24 cellular contexts compared by ENCODE assay signal in the genomic region with DNA sequence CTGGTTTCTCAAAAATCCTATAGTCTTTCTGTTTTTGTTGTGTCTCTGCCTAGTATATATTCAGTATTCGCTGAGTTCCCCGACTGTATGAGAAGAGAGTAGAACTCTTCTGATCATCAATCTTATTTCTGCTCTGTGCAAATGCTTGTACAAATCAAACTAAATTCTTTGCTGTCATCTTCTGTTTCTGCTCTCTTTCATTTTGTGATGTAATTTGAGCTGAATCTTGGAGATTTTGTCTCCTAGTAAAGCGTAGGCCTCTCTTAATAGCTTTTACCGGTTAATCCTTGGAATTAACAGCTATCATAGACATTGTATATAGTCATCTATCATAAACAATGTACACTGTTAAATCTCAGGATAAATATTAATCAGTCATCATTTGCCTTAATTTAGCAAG.
"Had no signal": no experiment of that assay in that cellular context is flagged by ENCODE, and none has a peak within 500 bp of the region (broad histone marks: within the 10 kb centered on the region; RNA-seq: fewer than 3 reads in every experiment).

No MANE protein-coding gene starts in this region.

- H3K79me2 ChIP-seq: hepatocyte had no signal

- H3K27me3 Mint-ChIP-seq: dendritic cell treated with granulocyte-macrophage colony-stimulating factor and Interleukin-4, amounts not matched to agents 40 ng/mL and 50 ng/mL, for 4 days; stimulated activated naive B cell treated with anti-CD40 and anti-IgM and Interleukin-4, amounts not matched to agents 10 μg/mL and 1 μg/mL and 100 μg/mL, for 72 hours; stimulated activated naive CD8-positive, alpha-beta T cell treated with anti-CD3 and anti-CD28 coated beads, Interleukin-15, Interleukin-2, amounts not matched to agents 100 ng/mL and 50 ng/mL, for 24 hours had no signal

- H2AFZ ChIP-seq: hepatocyte had no signal

- H3K4me1 Mint-ChIP-seq: natural killer cell had no signal

- H3K27me3 ChIP-seq: colonic mucosa, esophagus muscularis mucosa, foreskin keratinocyte, gastroesophageal sphincter, heart left ventricle, hepatocyte, ovary, right lobe of liver, tibial nerve, upper lobe of left lung had no signal

- H3K9me3 Mint-ChIP-seq: dendritic cell treated with granulocyte-macrophage colony-stimulating factor and Interleukin-4, amounts not matched to agents 40 ng/mL and 50 ng/mL, for 4 days; natural killer cell; stimulated activated naive B cell treated with anti-CD40 and anti-IgM and Interleukin-4, amounts not matched to agents 10 μg/mL and 1 μg/mL and 100 μg/mL, for 72 hours; stimulated activated naive CD8-positive, alpha-beta T cell treated with anti-CD3 and anti-CD28 coated beads, Interleukin-15, Interleukin-2, amounts not matched to agents 100 ng/mL and 50 ng/mL, for 24 hours had no signal

- H3K4me3 ChIP-seq: colonic mucosa, esophagus muscularis mucosa, gastroesophageal sphincter, heart left ventricle, hepatocyte, lung, ovary, right lobe of liver, thoracic aorta, tibial nerve, upper lobe of left lung had no signal

- H3K27ac ChIP-seq: colonic mucosa, foreskin keratinocyte, gastroesophageal sphincter, heart left ventricle, hepatocyte, ovary, right lobe of liver, thoracic aorta, tibial nerve, upper lobe of left lung had no signal

- DNase-seq: colonic mucosa; effector memory CD4-positive, alpha-beta T cell; foreskin keratinocyte; heart left ventricle; kidney; mesendoderm; natural killer cell; occipital lobe; ovary; right lobe of liver; small intestine; stimulated activated CD4-positive, alpha-beta T cell treated with anti-CD3 and anti-CD28 coated beads, Interleukin-15, amount 100 ng/mL, for 24 hours; stimulated activated CD4-positive, alpha-beta T cell treated with anti-CD3 and anti-CD28 coated beads, Interleukin-2, amount 100 ng/mL, for 48 hours; stimulated activated naive B cell treated with anti-CD40 and anti-IgM and Interleukin-4, amounts not matched to agents 10 μg/mL and 1 μg/mL and 100 μg/mL, for 72 hours; upper lobe of left lung had no signal

- H3K4me3 Mint-ChIP-seq: dendritic cell treated with granulocyte-macrophage colony-stimulating factor and Interleukin-4, amounts not matched to agents 40 ng/mL and 50 ng/mL, for 4 days; natural killer cell; stimulated activated naive B cell treated with anti-CD40 and anti-IgM and Interleukin-4, amounts not matched to agents 10 μg/mL and 1 μg/mL and 100 μg/mL, for 72 hours; stimulated activated naive CD8-positive, alpha-beta T cell treated with anti-CD3 and anti-CD28 coated beads, Interleukin-15, Interleukin-2, amounts not matched to agents 100 ng/mL and 50 ng/mL, for 24 hours had no signal

- H3K4me1 ChIP-seq: colonic mucosa, foreskin keratinocyte, gastroesophageal sphincter, right lobe of liver, tibial nerve, upper lobe of left lung had no signal

- ATAC-seq: foreskin keratinocyte; gastroesophageal sphincter; heart left ventricle; left lobe of liver; natural killer cell; right lobe of liver; stimulated activated naive B cell treated with anti-CD40 and anti-IgM and Interleukin-4, amounts not matched to agents 10 μg/mL and 1 μg/mL and 100 μg/mL, for 72 hours had no signal

- H3K9me3 ChIP-seq: colonic mucosa, esophagus muscularis mucosa, gastroesophageal sphincter, heart left ventricle, ovary, right lobe of liver, thoracic aorta, tibial nerve, upper lobe of left lung had no signal

- H3K27ac Mint-ChIP-seq: dendritic cell treated with granulocyte-macrophage colony-stimulating factor and Interleukin-4, amounts not matched to agents 40 ng/mL and 50 ng/mL, for 4 days; natural killer cell; stimulated activated naive B cell treated with anti-CD40 and anti-IgM and Interleukin-4, amounts not matched to agents 10 μg/mL and 1 μg/mL and 100 μg/mL, for 72 hours; stimulated activated naive CD8-positive, alpha-beta T cell treated with anti-CD3 and anti-CD28 coated beads, Interleukin-15, Interleukin-2, amounts not matched to agents 100 ng/mL and 50 ng/mL, for 24 hours had no signal

- H3K4me2 ChIP-seq: hepatocyte had no signal

- H3K36me3 ChIP-seq: ovary had no signal
